ENCODE assay signal across 19 cellular contexts in genomic region chr6:36964908-36965307, GRCh38. TPM values are rescaled to one million over a fixed set of nuclear protein-coding genes. Genes with fewer than 3 reads are reported as not detected.
A peak's percentile ranks its signal among the peaks of the same experiment; 100 is the strongest.
DNase-seq lines count a peak whose midpoint lies in the region; ATAC-seq and TF ChIP-seq lines count a peak whose summit lies in the region.
"Had no signal": no experiment of that assay in that cellular context is flagged by ENCODE, and none has a peak within 500 bp of the region (broad histone marks: within the 10 kb centered on the region; RNA-seq: fewer than 3 reads in every experiment).

No MANE protein-coding gene starts in this region.

- no peaks in the 10 kb centered on the region for H3K9me3 ChIP-seq in DND-41 (ENCODE audit: insufficient read depth, low read length, severe bottlenecking)
- H3K9me3 ChIP-seq: Caco-2, tibial nerve had no signal

- peak overlapping the region; percentile 69 for H3K27ac ChIP-seq in DND-41 (ENCODE audit: low read length)
- H3K27ac ChIP-seq: foreskin keratinocyte had no signal

- no peaks in the 10 kb centered on the region for H3K79me2 ChIP-seq in DND-41 (ENCODE audit: insufficient read depth, low read length)

- H3K27me3 ChIP-seq in DND-41 (ENCODE audit: insufficient read depth, low read length, poor library complexity), result no peaks in the 10 kb centered on the region
- H3K27me3 ChIP-seq: foreskin keratinocyte, tibial nerve had no signal

- H3K36me3 Mint-ChIP-seq in activated naive CD4-positive, alpha-beta T cell treated with anti-CD3 and anti-CD28 coated beads for 36 hours (ENCODE audit: low read depth), result peaks cover 11% of the 10 kb centered on the region
- H3K36me3 Mint-ChIP-seq in effector memory CD8-positive, alpha-beta T cell (ENCODE audit: insufficient read depth), result peaks cover 47% of the 10 kb centered on the region
- H3K36me3 Mint-ChIP-seq in stimulated activated memory B cell treated with anti-CD40 and anti-IgM and Interleukin-4, amounts not matched to agents 10 μg/mL and 1 μg/mL and 100 μg/mL, for 72 hours, result peaks cover 16% of the 10 kb centered on the region

- H3K4me1 Mint-ChIP-seq in activated naive CD4-positive, alpha-beta T cell treated with anti-CD3 and anti-CD28 coated beads for 36 hours (ENCODE audit: low read depth), result peaks cover 30% of the 10 kb centered on the region
- peaks cover 17 to 33% of the 10 kb centered on the region in 2 donors for H3K4me1 Mint-ChIP-seq in effector memory CD8-positive, alpha-beta T cell (ENCODE audit: low read depth in 2 of 2)
- H3K4me1 Mint-ChIP-seq in stimulated activated memory B cell treated with anti-CD40 and anti-IgM and Interleukin-4, amounts not matched to agents 10 μg/mL and 1 μg/mL and 100 μg/mL, for 72 hours, result peaks cover 33% of the 10 kb centered on the region

- no peak overlapping the region for H3K9ac ChIP-seq in DND-41 (ENCODE audit: low read depth, low read length)

- H2AFZ ChIP-seq in DND-41 (ENCODE audit: low read depth, low read length), result no peak overlapping the region

- peaks cover 13% of the 10 kb centered on the region; the same call in 1 of the 2 replicates for H4K20me1 ChIP-seq in DND-41 (ENCODE audit: insufficient read depth, low read length)

- H3K4me2 ChIP-seq in DND-41 (ENCODE audit: insufficient read depth, low read length), result no peak overlapping the region

- no peaks in the 10 kb centered on the region for H3K27me3 Mint-ChIP-seq in activated naive CD4-positive, alpha-beta T cell treated with anti-CD3 and anti-CD28 coated beads for 36 hours (ENCODE audit: low read depth)
- no peaks in the 10 kb centered on the region for H3K27me3 Mint-ChIP-seq in effector memory CD8-positive, alpha-beta T cell
- H3K27me3 Mint-ChIP-seq in stimulated activated memory B cell treated with anti-CD40 and anti-IgM and Interleukin-4, amounts not matched to agents 10 μg/mL and 1 μg/mL and 100 μg/mL, for 72 hours, result no peaks in the 10 kb centered on the region

- intact Hi-C loops in activated naive CD4-positive, alpha-beta T cell treated with anti-CD3 and anti-CD28 coated beads for 36 hours (cut with micrococcal nuclease), result loop anchor here (5.0 kb wide), 1 partner anchor 53 kb away; no protein-coding TSS in a partner anchor

- TF ChIP-seq CTCF in DND-41 (IDR thresholded peaks at IDR 0.05; ENCODE audit: borderline replicate concordance, extremely low read depth, low read length, poor library complexity, severe bottlenecking), result no peak

- no peak for DNase-seq in activated naive CD4-positive, alpha-beta T cell treated with anti-CD3 and anti-CD28 coated beads for 36 hours
- no peak for DNase-seq in activated naive CD4-positive, alpha-beta T cell treated with anti-CD3 and anti-CD28 coated beads, Interleukin-2, amount 50 U/mL, for 16 hours
- DNase-seq in DND-41 (no peak), hypothalamus (lab: John Stamatoyannopoulos, UW) (no peak), HCEC 1CT (no peak), GOT3 (lab: John Stamatoyannopoulos, UW) (no peak)
- DNase-seq in effector memory CD8-positive, alpha-beta T cell, result no peak
- DNase-seq: activated gamma-delta T cell treated with Interleukin-2 at 50 U/mL for 16 hours, Caco-2, EL, foreskin keratinocyte, kidney glomerular epithelial cell, NCI-H1092 treated with DMSO at 0.1 percent for 48 hours, NCI-H524 had no signal

- peaks cover 35% of the 10 kb centered on the region for H3K36me3 ChIP-seq in DND-41 (ENCODE audit: insufficient read depth, low read length)

- H3K4me3 Mint-ChIP-seq in activated naive CD4-positive, alpha-beta T cell treated with anti-CD3 and anti-CD28 coated beads for 36 hours, result no peak overlapping the region
- peak overlapping the region; percentile 27 to 54 for H3K4me3 Mint-ChIP-seq in effector memory CD8-positive, alpha-beta T cell
- H3K4me3 Mint-ChIP-seq in stimulated activated memory B cell treated with anti-CD40 and anti-IgM and Interleukin-4, amounts not matched to agents 10 μg/mL and 1 μg/mL and 100 μg/mL, for 72 hours, result no peak overlapping the region
- H3K4me3 Mint-ChIP-seq: neural crest cell had no signal

- H3K4me3 ChIP-seq in DND-41 (ENCODE audit: low read depth in 1 of 2, low read length in 2 of 2), result no peak overlapping the region
- H3K4me3 ChIP-seq: K562, tibial nerve had no signal

- CTCF ChIA-PET in activated naive CD4-positive, alpha-beta T cell treated with anti-CD3 and anti-CD28 coated beads for 36 hours (lab: Charles Lee), result interaction anchor here (1.8 kb wide), 1 partner anchor 53 kb away, joined by 5 read pairs; no protein-coding TSS in a partner anchor

- H3K9me3 Mint-ChIP-seq in activated naive CD4-positive, alpha-beta T cell treated with anti-CD3 and anti-CD28 coated beads for 36 hours, result no peaks in the 10 kb centered on the region
- H3K9me3 Mint-ChIP-seq in effector memory CD8-positive, alpha-beta T cell, result no peaks in the 10 kb centered on the region
- no peaks in the 10 kb centered on the region for H3K9me3 Mint-ChIP-seq in stimulated activated memory B cell treated with anti-CD40 and anti-IgM and Interleukin-4, amounts not matched to agents 10 μg/mL and 1 μg/mL and 100 μg/mL, for 72 hours
- H3K9me3 Mint-ChIP-seq: neural crest cell had no signal

- peaks cover 25% of the 10 kb centered on the region for H3K4me1 ChIP-seq in DND-41 (ENCODE audit: insufficient read depth, low read length)

- peak overlapping the region; percentile 50 for H3K27ac Mint-ChIP-seq in activated naive CD4-positive, alpha-beta T cell treated with anti-CD3 and anti-CD28 coated beads for 36 hours
- peak overlapping the region; percentile 52 to 87 for H3K27ac Mint-ChIP-seq in effector memory CD8-positive, alpha-beta T cell
- peak overlapping the region; percentile 70 for H3K27ac Mint-ChIP-seq in stimulated activated memory B cell treated with anti-CD40 and anti-IgM and Interleukin-4, amounts not matched to agents 10 μg/mL and 1 μg/mL and 100 μg/mL, for 72 hours

- no peak for ATAC-seq in DND-41 (ENCODE audit: insufficient read depth, low read depth)
- no peak for ATAC-seq in effector memory CD8-positive, alpha-beta T cell (replicated peaks)
- ATAC-seq in stimulated activated memory B cell treated with anti-CD40 and anti-IgM and Interleukin-4, amounts not matched to agents 10 μg/mL and 1 μg/mL and 100 μg/mL, for 72 hours, result no peak
- ATAC-seq: foreskin keratinocyte, K562 had no signal

RNA-seq across cellular contexts. Expression of gene PI16, which starts 10.4 kb away (rescaled TPM):
- under 1 TPM; 0.24 to 0.27 TPM for total RNA-seq in activated naive CD4-positive, alpha-beta T cell treated with anti-CD3 and anti-CD28 coated beads for 36 hours
- total RNA-seq: Caco-2, foreskin keratinocyte, neural crest cell had no signal

RNA-seq across cellular contexts. Expression of gene MTCH1, which starts 21.1 kb away (rescaled TPM):
- 100 to 1,000 TPM in 1 of 2 experiments, 10 to 100 TPM in 1; 97.4 to 101 TPM for total RNA-seq in activated naive CD4-positive, alpha-beta T cell treated with anti-CD3 and anti-CD28 coated beads for 36 hours

RNA-seq across cellular contexts. Expression of gene FGD2, which starts 40.5 kb away (rescaled TPM):
- under 1 TPM; 0.25 to 0.48 TPM for total RNA-seq in activated naive CD4-positive, alpha-beta T cell treated with anti-CD3 and anti-CD28 coated beads for 36 hours
- total RNA-seq: Caco-2, K562, neural crest cell, pulmonary artery endothelial cell had no signal

Comparison
In these comparisons a context has a peak if more than half of its experiments do, and no peak if none do; other contexts are left out.
1. H3K4me3 Mint-ChIP-seq: peak in effector memory CD8-positive, alpha-beta T cell (2 of 2); none in activated naive CD4-positive, alpha-beta T cell treated with anti-CD3 and anti-CD28 coated beads for 36 hours (single experiment) and stimulated activated memory B cell treated with anti-CD40 and anti-IgM and Interleukin-4, amounts not matched to agents 10 μg/mL and 1 μg/mL and 100 μg/mL, for 72 hours (single experiment).
2. Peak in every context shown above with its lines, with median percentiles within 50 percentile points of each other: H3K27ac Mint-ChIP-seq.